17 cellular contexts compared by ENCODE assay signal in genomic region chr1:8019229-8019620, GRCh38. TPM values are rescaled to one million over a fixed set of nuclear protein-coding genes. Genes with fewer than 3 reads are reported as not detected.
DNase-seq lines count a peak whose midpoint lies in the region; ATAC-seq and TF ChIP-seq lines count a peak whose summit lies in the region.
"Had no signal": no experiment of that assay in that cellular context is flagged by ENCODE, and none has a peak within 500 bp of the region (broad histone marks: within the 10 kb centered on the region; RNA-seq: fewer than 3 reads in every experiment).

No MANE protein-coding gene starts in this region.

- H3K27ac ChIP-seq in VCaP (peak overlapping the region; percentile 80), esophagus muscularis mucosa (replicated peaks in 1 of 4) (peak overlapping the region; percentile 90 to 98 (median 95)), neural progenitor cell (peak overlapping the region; percentile 83), transverse colon (peak overlapping the region; percentile 23 to 75 (median 54))

- H3K27ac Mint-ChIP-seq in neural progenitor cell = peak overlapping the region; percentile 96
- H3K27ac Mint-ChIP-seq: activated CD4-positive, alpha-beta memory T cell treated with anti-CD3 and anti-CD28 coated beads, Interleukin-2, amount 10 ng/mL, durations not matched to agents 7 days and 5 days; CD8-positive, alpha-beta T cell had no signal

- H3K4me1 Mint-ChIP-seq in neural progenitor cell = peaks cover 88% of the 10 kb centered on the region
- H3K4me1 Mint-ChIP-seq: activated CD4-positive, alpha-beta memory T cell treated with anti-CD3 and anti-CD28 coated beads, Interleukin-2, amount 10 ng/mL, durations not matched to agents 7 days and 5 days had no signal

- no peaks in the 10 kb centered on the region for H3K9me3 ChIP-seq in esophagus muscularis mucosa
- no peaks in the 10 kb centered on the region for H3K9me3 ChIP-seq in neural progenitor cell (ENCODE audit: low read depth)
- H3K9me3 ChIP-seq in transverse colon = no peaks in the 10 kb centered on the region

- H3F3A ChIP-seq in neural progenitor cell (ENCODE audit: low read depth) = peaks cover 31% of the 10 kb centered on the region

- H3K9ac ChIP-seq in neural progenitor cell = no peak overlapping the region

- in situ Hi-C loops in transverse colon (cut with MboI; ENCODE audit: low pct_ligation_motif_present in 1 of 4, low pct_unique_long_range_greater_than_20kb in 1 of 4, low sequenced_read_pairs in 3 of 4) = loop anchor here (5.0 to 10.0 kb wide), 3 partner anchors 296 to 326 kb away; partner anchors contain the start of gene SLC45A1 (in 4 of the 4)

- TF ChIP-seq POLR2A in esophagus muscularis mucosa (IDR thresholded peaks at IDR 0.05; ENCODE audit: low read depth) (no peak), transverse colon (IDR thresholded peaks at IDR 0.05) (no peak), GM18505 (IDR thresholded peaks at IDR 0.05; ENCODE audit: borderline replicate concordance, extremely low read depth, insufficient read depth, insufficient read length) (no peak)

- no peak for ATAC-seq in GM18505 (IDR thresholded peaks at IDR 0.05; ENCODE audit: unreplicated experiment)
- ATAC-seq in GM21447 (IDR thresholded peaks at IDR 0.05; ENCODE audit: unreplicated experiment) = no peak
- no peak for ATAC-seq in GM21576 (IDR thresholded peaks at IDR 0.05; ENCODE audit: unreplicated experiment)
- ATAC-seq: CD8-positive, alpha-beta T cell had no signal

- H3K27me3 Mint-ChIP-seq in neural progenitor cell (ENCODE audit: insufficient read depth, low read depth) = no peaks in the 10 kb centered on the region

- peaks cover 44% of the 10 kb centered on the region for H4K20me1 ChIP-seq in neural progenitor cell (ENCODE audit: low read depth)

- H3K4me3 Mint-ChIP-seq in neural progenitor cell = peak overlapping the region; percentile 68
- H3K4me3 Mint-ChIP-seq: activated CD4-positive, alpha-beta memory T cell treated with anti-CD3 and anti-CD28 coated beads, Interleukin-2, amount 10 ng/mL, durations not matched to agents 7 days and 5 days; CD8-positive, alpha-beta T cell; central memory CD8-positive, alpha-beta T cell had no signal

- H3K36me3 ChIP-seq in esophagus muscularis mucosa = peaks cover 6 to 12% (median 11%) of the 10 kb centered on the region in 4 donors
- H3K36me3 ChIP-seq in neural progenitor cell = no peaks in the 10 kb centered on the region
- H3K36me3 ChIP-seq in transverse colon = peaks cover 0 to 2% (median 0%) of the 10 kb centered on the region in 4 donors

- H3K79me2 ChIP-seq in neural progenitor cell (ENCODE audit: low read depth) = peaks cover 93% of the 10 kb centered on the region

- H3K4me2 ChIP-seq in neural progenitor cell = peak overlapping the region; percentile 83

- no peaks in the 10 kb centered on the region for H3K9me3 Mint-ChIP-seq in neural progenitor cell
- H3K9me3 Mint-ChIP-seq: activated CD4-positive, alpha-beta memory T cell treated with anti-CD3 and anti-CD28 coated beads, Interleukin-2, amount 10 ng/mL, durations not matched to agents 7 days and 5 days; CD8-positive, alpha-beta T cell; central memory CD8-positive, alpha-beta T cell had no signal

- H3K36me3 Mint-ChIP-seq in neural progenitor cell = peaks cover 4% of the 10 kb centered on the region
- H3K36me3 Mint-ChIP-seq: CD8-positive, alpha-beta T cell had no signal

- H2AFZ ChIP-seq in neural progenitor cell (replicated peaks) = no peak overlapping the region

- H3K4me1 ChIP-seq in esophagus muscularis mucosa (peaks cover 52 to 96% (median 89%) of the 10 kb centered on the region in 4 donors), neural progenitor cell (peaks cover 88% of the 10 kb centered on the region), transverse colon (peaks cover 29 to 83% (median 57%) of the 10 kb centered on the region in 4 donors)

- peak overlapping the region in 2 of 4 donors; percentile 26 to 90 for H3K4me3 ChIP-seq in esophagus muscularis mucosa
- H3K4me3 ChIP-seq in neural progenitor cell = peak overlapping the region; percentile 31
- H3K4me3 ChIP-seq in transverse colon = no peak overlapping the region

- TF ChIP-seq CTCF in VCaP (conservative IDR thresholded peaks at IDR 0.05) = no peak
- no peak for TF ChIP-seq CTCF in esophagus muscularis mucosa (IDR thresholded peaks at IDR 0.05)
- TF ChIP-seq CTCF in neural progenitor cell (IDR thresholded peaks at IDR 0.05) = no peak
- TF ChIP-seq CTCF in transverse colon (IDR thresholded peaks at IDR 0.05) = no peak

- intact Hi-C loops in esophagus muscularis mucosa (cut with DNase I) (no loop called here), transverse colon (cut with DNase I; ENCODE audit: low total_unique reads) (no loop called here)

- TF ChIP-seq EP300 in esophagus muscularis mucosa (IDR thresholded peaks at IDR 0.05) (no peak), transverse colon (IDR thresholded peaks at IDR 0.05; ENCODE audit: low read depth) (no peak)

- WGBS in esophagus muscularis mucosa = 97% methylated on average over 5 of the region's 5 CpGs
- 93 to 94% methylated on average over 5 of the region's 5 CpGs for WGBS in transverse colon (ENCODE audit: low coverage in 1 of 2), 2 donors

- no peak for DNase-seq in esophagus muscularis mucosa (ENCODE audit: extremely low spot score)
- DNase-seq in neural progenitor cell (ENCODE audit: low spot score) = no peak
- no peak for DNase-seq in transverse colon
- no peak for DNase-seq in NCI-H2107 (lab: John Stamatoyannopoulos, UW)
- DNase-seq: activated CD4-positive, alpha-beta memory T cell treated with anti-CD3 and anti-CD28 coated beads, Interleukin-2, amount 10 ng/mL, durations not matched to agents 7 days and 5 days; activated gamma-delta T cell; CD8-positive, alpha-beta T cell; GDM1; NCI-H1105; stimulated activated CD4-positive, alpha-beta T cell treated with anti-CD3 and anti-CD28 coated beads, Interleukin-2, amount 100 ng/mL, for 48 hours; stimulated activated naive CD4-positive, alpha-beta T cell treated with Interleukin-2 at 50 U/mL for 16 hours; T-helper 9 cell had no signal

- H3K27me3 ChIP-seq in esophagus muscularis mucosa (no peaks in the 10 kb centered on the region), neural progenitor cell (no peaks in the 10 kb centered on the region), transverse colon (no peaks in the 10 kb centered on the region)

RNA-seq across cellular contexts. Expression of gene ERRFI1, which starts 6.9 kb away (rescaled TPM):
- total RNA-seq in esophagus muscularis mucosa (100 to 1,000 TPM; 308 to 587 (median 435) TPM), neural progenitor cell (ENCODE audit: low replicate concordance) (35.3 and 44.8 TPM in 2 replicates), transverse colon (100 to 1,000 TPM in 1 of 4 donors, 10 to 100 TPM in 2, 1 to 10 TPM in 1; 10.0 to 101 (median 70.0) TPM)

RNA-seq across cellular contexts. Expression of gene PARK7, which starts 57.7 kb away (rescaled TPM):
- total RNA-seq in esophagus muscularis mucosa (100 to 1,000 TPM; 201 to 229 (median 212) TPM), neural progenitor cell (ENCODE audit: low replicate concordance) (193 and 214 TPM in 2 replicates), transverse colon (100 to 1,000 TPM in 1 of 4 donors, 10 to 100 TPM in 3; 40.4 to 103 (median 82.8) TPM)
